Comparison of ENCODE assay signal across 27 cellular contexts in the genomic region with DNA sequence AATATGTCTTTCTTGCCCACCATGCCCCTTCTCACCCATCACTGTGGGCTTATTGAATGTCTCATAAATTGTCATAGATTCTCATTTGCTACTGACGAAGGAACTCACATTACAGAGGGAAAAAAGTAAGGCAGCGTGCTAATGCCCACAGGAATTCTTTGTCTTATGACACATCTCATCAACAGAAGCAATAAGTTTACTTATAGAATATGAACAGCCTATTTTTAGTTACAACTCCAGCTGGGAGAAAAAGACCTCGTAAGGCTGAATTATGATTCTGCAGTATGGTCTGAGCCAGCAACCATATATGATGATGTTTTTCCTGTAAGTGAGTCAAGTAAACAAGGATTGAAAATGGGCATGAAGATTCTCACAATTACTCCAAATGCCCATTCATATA.
"Had no signal": no experiment of that assay in that cellular context is flagged by ENCODE, and none has a peak within 500 bp of the region (broad histone marks: within the 10 kb centered on the region; RNA-seq: fewer than 3 reads in every experiment).

No MANE protein-coding gene starts in this region.

- H3K4me2 ChIP-seq: PC-9 had no signal

- H2AFZ ChIP-seq: PC-9 had no signal

- H3K27ac ChIP-seq: breast epithelium, PC-9, SK-N-MC, VCaP had no signal

- H3K4me3 ChIP-seq: breast epithelium, K562, PC-9, SK-N-MC had no signal

- DNase-seq: activated CD4-positive, alpha-beta memory T cell treated with anti-CD3 and anti-CD28 coated beads, Interleukin-2, amount 10 ng/mL, durations not matched to agents 7 days and 5 days; activated CD4-positive, alpha-beta T cell treated with anti-CD3 and anti-CD28 coated beads, Interleukin-2, amount 50 U/mL, for 1 hour; activated CD4-positive, CD25-positive, alpha-beta regulatory T cell; activated gamma-delta T cell; activated naive CD4-positive, alpha-beta T cell treated with anti-CD3 and anti-CD28 coated beads for 36 hours; activated T-cell treated with anti-CD3 and anti-CD28 coated beads for 4 hours; activated T-cell treated with anti-CD3 and anti-CD28 coated beads, Interleukin-2, amount 50 U/mL, for 48 hours; amygdala; central memory CD4-positive, alpha-beta T cell; Karpas-422; MM.1S; NCI-H1105 treated with DMSO at 0.1 percent for 48 hours; NCI-H1436 treated with DMSO at 0.1 percent for 48 hours; NCI-H187; NCI-H2081; NCI-H510A treated with DMSO at 0.1 percent for 48 hours; NCI-H69; PC-9; RPMI8226; T-cell; T-helper 2 cell had no signal

- H3K4me1 ChIP-seq: breast epithelium had no signal

- H3K27me3 ChIP-seq: breast epithelium had no signal

- H3K36me3 ChIP-seq: breast epithelium had no signal

- ATAC-seq: activated T-helper 17 cell treated with anti-CD3 and anti-CD28 coated beads, Interleukin-2, amount 50 U/mL, for 72 hours; K562; Right ventricle myocardium inferior; T-cell had no signal

- H3K9me3 ChIP-seq: breast epithelium had no signal
